In genomic region chr2:11540148-11540995, GRCh38 we compare ENCODE assay signal across 1 cellular context.
A peak's percentile ranks its signal among the peaks of the same experiment; 100 is the strongest.
TF ChIP-seq lines count a peak whose summit lies in the region.

No MANE protein-coding gene starts in this region.

TF ChIP-seq in HepG2, 621 proteins besides CTCF, POLR2A, EP300 and RAD21 (continued from another document):
- TF ChIP-seq STAT6 (CRISPR knock-in tag; IDR thresholded peaks at IDR 0.05; ENCODE audit: borderline replicate concordance), result no peak
- TF ChIP-seq U2AF2 (IDR thresholded peaks at IDR 0.05; ENCODE audit: low read depth, low read length), result no peak
- no peak for TF ChIP-seq ZMYM2 (CRISPR knock-in tag; IDR thresholded peaks at IDR 0.05)
- no peak for TF ChIP-seq ZBTB3 (CRISPR knock-in tag; IDR thresholded peaks at IDR 0.05; ENCODE audit: borderline replicate concordance, low read depth)
- no peak for TF ChIP-seq IRF9 (CRISPR knock-in tag; IDR thresholded peaks at IDR 0.05; ENCODE audit: borderline replicate concordance)
- TF ChIP-seq MAFK (conservative IDR thresholded peaks at IDR 0.05 in 1 of 2, IDR thresholded peaks at IDR 0.05 in 1 of 2; ENCODE audit: low read length in 2 of 2), result no peak
- TF ChIP-seq HES4 (CRISPR knock-in tag; IDR thresholded peaks at IDR 0.05; ENCODE audit: borderline replicate concordance), result no peak
- no peak for TF ChIP-seq ARNTL (CRISPR knock-in tag; IDR thresholded peaks at IDR 0.05)
- TF ChIP-seq PBX2 (CRISPR knock-in tag; IDR thresholded peaks at IDR 0.05), result no peak
- TF ChIP-seq NFIC (IDR thresholded peaks at IDR 0.05; ENCODE audit: low read length), result no peak
- no peak for TF ChIP-seq ARID4A (CRISPR knock-in tag; IDR thresholded peaks at IDR 0.05; ENCODE audit: borderline replicate concordance)
- no peak for TF ChIP-seq ZNF235 (CRISPR knock-in tag; IDR thresholded peaks at IDR 0.05; ENCODE audit: borderline replicate concordance)
- TF ChIP-seq STAG1 (CRISPR knock-in tag; IDR thresholded peaks at IDR 0.05), result no peak
- no peak; the same call in 1 of the 2 replicates for TF ChIP-seq ERF (CRISPR knock-in tag; IDR thresholded peaks at IDR 0.05)
- TF ChIP-seq CREB3 (CRISPR knock-in tag; IDR thresholded peaks at IDR 0.05), result 0 out of 2 replicates have a peak, but pooled peaks have one; percentile 21
